In genomic region chr14:32611752-32612151, GRCh38 we compare ENCODE assay signal across 2 cellular contexts.
A peak's percentile ranks its signal among the peaks of the same experiment; 100 is the strongest.
TF ChIP-seq lines count a peak whose summit lies in the region.

No MANE protein-coding gene starts in this region.

TF ChIP-seq in IMR-90, 13 proteins besides CTCF, POLR2A, EP300 and RAD21:
- TF ChIP-seq CEBPB (IDR thresholded peaks at IDR 0.05; ENCODE audit: low read depth, low read length) (peak; percentile 10; the same call in 1 of the 2 replicates), FOS (IDR thresholded peaks at IDR 0.05; ENCODE audit: low read depth, low read length) (peak; percentile 43; the same call in 1 of the 2 replicates), USF2 (IDR thresholded peaks at IDR 0.05; ENCODE audit: low read depth, low read length) (no peak)

TF ChIP-seq in H1, 55 proteins besides CTCF, POLR2A, EP300 and RAD21:
- no peak for TF ChIP-seq RXRA (IDR thresholded peaks at IDR 0.05; ENCODE audit: insufficient read depth, low read depth, low read length)
- no peak for TF ChIP-seq ZNF274 (IDR thresholded peaks at IDR 0.05; ENCODE audit: borderline replicate concordance, extremely low read depth, low read length)
